ENCODE assay signal across 1 cellular context in genomic region chr1:151653397-151653796, GRCh38.
TF ChIP-seq lines count a peak whose summit lies in the region.

No MANE protein-coding gene starts in this region.

TF ChIP-seq in SK-N-SH, 30 proteins besides CTCF, POLR2A, EP300 and RAD21 (continued from another document):
- no peak for TF ChIP-seq PBX3 (IDR thresholded peaks at IDR 0.05)
- TF ChIP-seq TCF12 (IDR thresholded peaks at IDR 0.05): no peak
- no peak for TF ChIP-seq REST (IDR thresholded peaks at IDR 0.05; ENCODE audit: low read depth, low read length)
- TF ChIP-seq MEF2A (IDR thresholded peaks at IDR 0.05; ENCODE audit: borderline replicate concordance, low read depth): no peak
- no peak for TF ChIP-seq MAX (IDR thresholded peaks at IDR 0.05; ENCODE audit: low read depth)
- no peak for TF ChIP-seq SIN3A (IDR thresholded peaks at IDR 0.05; ENCODE audit: borderline replicate concordance, low read depth, low read length)
- TF ChIP-seq FOSL2 (IDR thresholded peaks at IDR 0.05; ENCODE audit: borderline replicate concordance, low read depth): no peak
